ENCODE assay signal across 1 cellular context in genomic region chr1:172779501-172779900, GRCh38.
TF ChIP-seq lines count a peak whose summit lies in the region.

No MANE protein-coding gene starts in this region.

TF ChIP-seq in GM12878, 131 proteins besides CTCF, POLR2A, EP300 and RAD21:
- TF ChIP-seq STAT1 (conservative IDR thresholded peaks at IDR 0.05): no peak
- TF ChIP-seq ZBTB11 (CRISPR knock-in tag; IDR thresholded peaks at IDR 0.05): no peak
